Comparison of ENCODE assay signal across 14 cellular contexts in the genomic region with DNA sequence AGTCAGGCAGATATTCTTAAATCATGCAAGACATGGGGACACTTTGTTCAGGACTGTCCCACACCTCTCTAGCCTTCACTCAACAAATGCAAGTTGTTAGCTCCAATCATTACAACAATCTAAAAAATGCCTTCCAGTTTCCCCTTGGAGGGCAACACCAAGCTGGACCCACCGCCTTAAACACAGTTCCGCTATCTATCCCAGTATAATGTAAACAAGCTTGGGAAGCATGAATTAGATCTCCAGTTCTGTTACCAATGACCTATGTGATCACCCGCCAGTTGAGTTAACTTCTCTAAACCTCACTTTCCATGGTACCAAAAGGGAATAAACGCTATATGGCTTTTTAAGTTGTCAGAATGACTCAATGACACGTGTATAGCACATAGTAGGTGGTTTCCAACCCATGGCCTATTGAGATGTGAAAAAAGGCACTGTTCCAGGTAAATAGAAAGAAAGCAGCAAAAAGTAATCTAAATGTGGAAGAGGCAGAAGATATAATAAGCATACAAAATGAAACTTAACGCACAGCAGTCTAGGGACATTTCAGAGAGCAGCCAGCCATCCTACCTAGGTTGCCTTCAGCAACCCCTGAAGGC. TPM values are rescaled to one million over a fixed set of nuclear protein-coding genes. Genes with fewer than 3 reads are reported as not detected.
DNase-seq lines count a peak whose midpoint lies in the region; ATAC-seq and TF ChIP-seq lines count a peak whose summit lies in the region.
"Had no signal": no experiment of that assay in that cellular context is flagged by ENCODE, and none has a peak within 500 bp of the region (broad histone marks: within the 10 kb centered on the region; RNA-seq: fewer than 3 reads in every experiment).

No MANE protein-coding gene starts in this region.

- H4K20me1 ChIP-seq in neural progenitor cell (ENCODE audit: low read depth) = peaks cover 15% of the 10 kb centered on the region

- H3K27ac ChIP-seq in HEK293 (ENCODE audit: extremely low read depth, low read depth, low read length) (no peak overlapping the region), neural progenitor cell (no peak overlapping the region), psoas muscle (no peak overlapping the region)
- H3K27ac ChIP-seq: thyroid gland had no signal

- H3K36me3 ChIP-seq in HEK293 (ENCODE audit: control insufficient read depth in 2 of 2, insufficient read depth in 1 of 2, low read length in 2 of 2) = no peaks in the 10 kb centered on the region; a peak in 1 of 3 replicates
- H3K36me3 ChIP-seq in neural progenitor cell = peaks cover 4% of the 10 kb centered on the region
- no peaks in the 10 kb centered on the region for H3K36me3 ChIP-seq in BE2C
- no peaks in the 10 kb centered on the region for H3K36me3 ChIP-seq in psoas muscle (ENCODE audit: insufficient read depth in 1 of 2, low read depth in 1 of 2)
- H3K36me3 ChIP-seq: thyroid gland had no signal

- TF ChIP-seq CTCF in HEK293 (tag by site-specific recombination; IDR thresholded peaks at IDR 0.05) (no peak), neural progenitor cell (IDR thresholded peaks at IDR 0.05) (no peak), BE2C (IDR thresholded peaks at IDR 0.05; ENCODE audit: low read depth, low read length) (no peak), psoas muscle (IDR thresholded peaks at IDR 0.05) (no peak)

- peaks cover 47% of the 10 kb centered on the region for H3F3A ChIP-seq in neural progenitor cell (ENCODE audit: low read depth)

- no peak overlapping the region for H3K4me3 Mint-ChIP-seq in activated T-cell treated with anti-CD3 and anti-CD28 coated beads, Interleukin-2, amount 50 U/mL, for 24 hours
- peak overlapping the region; percentile 85 for H3K4me3 Mint-ChIP-seq in activated naive CD8-positive, alpha-beta T cell treated with anti-CD3 and anti-CD28 coated beads, Interleukin-2, amount 50 U/mL, for 24 hours
- no peak overlapping the region for H3K4me3 Mint-ChIP-seq in neural progenitor cell

- H3K9me3 ChIP-seq in HEK293 (ENCODE audit: control insufficient read depth, insufficient read depth, low read depth, low read length) (no peaks in the 10 kb centered on the region), neural progenitor cell (ENCODE audit: low read depth) (no peaks in the 10 kb centered on the region), BE2C (no peaks in the 10 kb centered on the region; the same call in 1 of the 2 replicates), psoas muscle (no peaks in the 10 kb centered on the region)
- H3K9me3 ChIP-seq: thyroid gland had no signal

- H3K4me1 Mint-ChIP-seq in activated T-cell treated with anti-CD3 and anti-CD28 coated beads, Interleukin-2, amount 50 U/mL, for 24 hours (ENCODE audit: low read depth) = peaks cover 83% of the 10 kb centered on the region
- peaks cover 80% of the 10 kb centered on the region for H3K4me1 Mint-ChIP-seq in activated naive CD8-positive, alpha-beta T cell treated with anti-CD3 and anti-CD28 coated beads, Interleukin-2, amount 50 U/mL, for 24 hours
- H3K4me1 Mint-ChIP-seq in neural progenitor cell = peaks cover 16% of the 10 kb centered on the region

- peaks cover 38% of the 10 kb centered on the region for H3K36me3 Mint-ChIP-seq in activated T-cell treated with anti-CD3 and anti-CD28 coated beads, Interleukin-2, amount 50 U/mL, for 24 hours (ENCODE audit: low read depth)
- peaks cover 17% of the 10 kb centered on the region for H3K36me3 Mint-ChIP-seq in activated naive CD8-positive, alpha-beta T cell treated with anti-CD3 and anti-CD28 coated beads, Interleukin-2, amount 50 U/mL, for 24 hours (ENCODE audit: low read depth)
- H3K36me3 Mint-ChIP-seq in neural progenitor cell = peaks cover 49% of the 10 kb centered on the region

- DNase-seq in activated T-cell treated with anti-CD3 and anti-CD28 coated beads, Interleukin-2, amount 50 U/mL, for 24 hours = no peak
- DNase-seq in activated T-cell treated with anti-CD3 and anti-CD28 coated beads, Interleukin-2, amount 50 U/mL, for 1 hour = no peak
- DNase-seq in activated naive CD8-positive, alpha-beta T cell treated with anti-CD3 and anti-CD28 coated beads, Interleukin-2, amount 50 U/mL, for 24 hours = no peak
- DNase-seq in neural progenitor cell (ENCODE audit: low spot score) (no peak), BE2C (no peak), SK-N-DZ (ENCODE audit: low spot score) (no peak), psoas muscle (no peak)
- DNase-seq: activated T-cell treated with anti-CD3 and anti-CD28 coated beads, Interleukin-2, amount 50 U/mL, for 48 hours; NCI-H1105; posterior cingulate gyrus; stimulated activated CD4-positive, alpha-beta T cell treated with anti-CD3 and anti-CD28 coated beads, Interleukin-15, amount 100 ng/mL, for 24 hours; thyroid gland had no signal

- POLR2A ChIA-PET in HEK293 (lab: Yijun Ruan, JAX) = no interaction called here

- H3K4me3 ChIP-seq in HEK293 (ENCODE audit: low read depth, low read length) (no peak overlapping the region), neural progenitor cell (no peak overlapping the region), BE2C (ENCODE audit: low read depth, low read length) (no peak overlapping the region), psoas muscle (no peak overlapping the region)
- H3K4me3 ChIP-seq: thyroid gland had no signal

- H3K27me3 Mint-ChIP-seq in activated T-cell treated with anti-CD3 and anti-CD28 coated beads, Interleukin-2, amount 50 U/mL, for 24 hours = no peaks in the 10 kb centered on the region
- no peaks in the 10 kb centered on the region for H3K27me3 Mint-ChIP-seq in activated naive CD8-positive, alpha-beta T cell treated with anti-CD3 and anti-CD28 coated beads, Interleukin-2, amount 50 U/mL, for 24 hours
- no peaks in the 10 kb centered on the region for H3K27me3 Mint-ChIP-seq in neural progenitor cell (ENCODE audit: insufficient read depth, low read depth)
- H3K27me3 Mint-ChIP-seq: memory B cell had no signal

- H3K27me3 ChIP-seq in neural progenitor cell (no peaks in the 10 kb centered on the region), BE2C (no peaks in the 10 kb centered on the region), psoas muscle (ENCODE audit: insufficient read depth in 3 of 3, low read length in 2 of 3) (no peaks in the 10 kb centered on the region)
- H3K27me3 ChIP-seq: thyroid gland had no signal

- 96% methylated on average over 6 of the region's 6 CpGs for WGBS in psoas muscle, 3 donors

- no peak overlapping the region for H2AFZ ChIP-seq in neural progenitor cell (replicated peaks)

- H3K9me3 Mint-ChIP-seq in activated T-cell treated with anti-CD3 and anti-CD28 coated beads, Interleukin-2, amount 50 U/mL, for 24 hours = peaks cover 5% of the 10 kb centered on the region
- no peaks in the 10 kb centered on the region for H3K9me3 Mint-ChIP-seq in activated naive CD8-positive, alpha-beta T cell treated with anti-CD3 and anti-CD28 coated beads, Interleukin-2, amount 50 U/mL, for 24 hours
- peaks cover 46% of the 10 kb centered on the region for H3K9me3 Mint-ChIP-seq in neural progenitor cell
- H3K9me3 Mint-ChIP-seq: memory B cell had no signal

- peak overlapping the region; percentile 78 for H3K4me2 ChIP-seq in neural progenitor cell

- intact Hi-C loops in psoas muscle (cut with DNase I) = no loop called here

- peaks cover 92% of the 10 kb centered on the region for H3K79me2 ChIP-seq in neural progenitor cell (ENCODE audit: low read depth)

- CTCF ChIA-PET in HEK293 (lab: Yijun Ruan, JAX) = interaction anchor here (0.8 to 1.6 kb wide), 3 partner anchors 78 to 111 kb away, joined by 3 to 4 read pairs (median 3); no protein-coding TSS in a partner anchor

- H3K4me1 ChIP-seq in HEK293 (ENCODE audit: control insufficient read depth, insufficient read depth, low read length) (peaks cover 30% of the 10 kb centered on the region), neural progenitor cell (peaks cover 36% of the 10 kb centered on the region), BE2C (no peaks in the 10 kb centered on the region), psoas muscle (peaks cover 72% of the 10 kb centered on the region)

- peak overlapping the region; percentile 5 for H3K27ac Mint-ChIP-seq in activated T-cell treated with anti-CD3 and anti-CD28 coated beads, Interleukin-2, amount 50 U/mL, for 24 hours
- peak overlapping the region; percentile 41 for H3K27ac Mint-ChIP-seq in activated naive CD8-positive, alpha-beta T cell treated with anti-CD3 and anti-CD28 coated beads, Interleukin-2, amount 50 U/mL, for 24 hours
- H3K27ac Mint-ChIP-seq in neural progenitor cell = no peak overlapping the region
- H3K27ac Mint-ChIP-seq: memory B cell had no signal

- ATAC-seq in activated naive CD8-positive, alpha-beta T cell treated with anti-CD3 and anti-CD28 coated beads, Interleukin-2, amount 50 U/mL, for 24 hours = no peak
- ATAC-seq in psoas muscle = no peak

- H3K9ac ChIP-seq in neural progenitor cell = no peak overlapping the region

TF ChIP-seq in HEK293, 187 proteins besides CTCF, POLR2A, EP300 and RAD21 (continues in another document):
- TF ChIP-seq ZBTB8A (tag by site-specific recombination; IDR thresholded peaks at IDR 0.05) = peak; percentile 30; the same call in 1 of the 2 replicates
- TF ChIP-seq ZNF211 (tag by site-specific recombination; IDR thresholded peaks at IDR 0.05; ENCODE audit: low read depth) = no peak
- TF ChIP-seq BCL11B (tag by site-specific recombination; IDR thresholded peaks at IDR 0.05; ENCODE audit: low read depth) = no peak
- TF ChIP-seq MZF1 (tag by site-specific recombination; IDR thresholded peaks at IDR 0.05; ENCODE audit: borderline replicate concordance) = 0 out of 2 replicates have a peak, but pooled peaks have one; percentile 37
- TF ChIP-seq ZNF155 (tag by site-specific recombination; IDR thresholded peaks at IDR 0.05) = no peak

RNA-seq across cellular contexts. Expression of a gene that starts 2.4 kb away (rescaled TPM):
- total RNA-seq in neural progenitor cell (ENCODE audit: low replicate concordance) (25.9 and 42.0 TPM in 2 replicates), psoas muscle (10 to 100 TPM; 12.4 to 17.2 (median 16.5) TPM)
- 9.2 TPM for polyA plus RNA-seq in BE2C (2012; ENCODE audit: insufficient read depth, insufficient read length, low read depth)
- polyA plus RNA-seq in SK-N-DZ (2014; cell fraction: cytosol; rRNA removed) = 19.5 and 20.6 TPM in 2 replicates
- polyA plus RNA-seq in SK-N-DZ (2014; cell fraction: nucleus; rRNA removed) = 5.9 and 6.2 TPM in 2 replicates
- polyA plus RNA-seq in psoas muscle = 10 to 100 TPM in 1 of 3 donors, 1 to 10 TPM in 2; 6.5 to 18.4 (median 8.2) TPM

RNA-seq across cellular contexts. Expression of a gene that starts 53.0 kb away (rescaled TPM):
- 88.9 and 143 TPM in 2 replicates for total RNA-seq in neural progenitor cell (ENCODE audit: low replicate concordance)
- 44.8 TPM for polyA plus RNA-seq in BE2C (2012; ENCODE audit: insufficient read depth, insufficient read length, low read depth)
- 21.8 and 25.7 TPM in 2 replicates for polyA plus RNA-seq in SK-N-DZ (2014; cell fraction: cytosol; rRNA removed)
- polyA plus RNA-seq in SK-N-DZ (2014; cell fraction: nucleus; rRNA removed) = 79.7 and 93.1 TPM in 2 replicates
- 10 to 100 TPM; 23.3 to 74.4 (median 30.3) TPM for total RNA-seq in psoas muscle
- 10 to 100 TPM; 17.5 to 35.6 (median 17.7) TPM for polyA plus RNA-seq in psoas muscle
